In genomic region chr19:37370386-37370879, GRCh38 we compare ENCODE assay signal across 8 cellular contexts. TPM values are rescaled to one million over a fixed set of nuclear protein-coding genes. Genes with fewer than 3 reads are reported as not detected.
DNase-seq lines count a peak whose midpoint lies in the region; ATAC-seq and TF ChIP-seq lines count a peak whose summit lies in the region.
"Not testable (repeated sequence)": the region's sequence is repeated elsewhere in the genome, so short reads cannot be mapped to it uniquely, and the experiment has no call there.

No MANE protein-coding gene starts in this region.

- peaks cover 18 to 21% of the 10 kb centered on the region in 2 donors for H3K9me3 Mint-ChIP-seq in stimulated activated naive CD8-positive, alpha-beta T cell treated with anti-CD3 and anti-CD28 coated beads, Interleukin-15, amount 100 ng/mL, for 72 hours

- peak overlapping the region; percentile 90 to 99 for H3K4me3 Mint-ChIP-seq in stimulated activated naive CD8-positive, alpha-beta T cell treated with anti-CD3 and anti-CD28 coated beads, Interleukin-15, amount 100 ng/mL, for 72 hours

- peaks cover 29% of the 10 kb centered on the region for H3K4me1 ChIP-seq in DND-41 (ENCODE audit: insufficient read depth, low read length)
- not testable (repeated sequence) for H3K4me1 ChIP-seq in Panc1 (ENCODE audit: control insufficient read depth, insufficient read depth, low read length); muscle layer of duodenum (ENCODE audit: control insufficient read depth in 1 of 2, insufficient read depth in 2 of 2, low read length in 2 of 2)
- H3K4me1 ChIP-seq in adrenal gland (replicated peaks in 1 of 2): peaks cover 4 to 13% of the 10 kb centered on the region in 2 donors

- peak overlapping the region; percentile 86 for H2AFZ ChIP-seq in DND-41 (ENCODE audit: low read depth, low read length)

- peak overlapping the region; percentile 71 for H3K27ac ChIP-seq in DND-41 (ENCODE audit: low read length)
- H3K27ac ChIP-seq in Panc1 (ENCODE audit: low read length): peak overlapping the region; percentile 93
- H3K27ac ChIP-seq in adrenal gland: peak overlapping the region in 4 of 5 donors; percentile 57 to 94 (median 87)
- peak overlapping the region; percentile 79 for H3K27ac ChIP-seq in muscle layer of duodenum (ENCODE audit: low read length)

- DNase-seq in DND-41 (peak; percentile 63), adrenal gland (peak in 1 of 7 donors; percentile 69)
- not testable (repeated sequence) for DNase-seq in Panc1 (ENCODE audit: low read depth, low spot score); foreskin fibroblast; stimulated activated naive CD8-positive, alpha-beta T cell treated with anti-CD3 and anti-CD28 coated beads, Interleukin-15, amount 100 ng/mL, for 72 hours

- TF ChIP-seq CTCF in DND-41 (IDR thresholded peaks at IDR 0.05; ENCODE audit: borderline replicate concordance, extremely low read depth, low read length, poor library complexity, severe bottlenecking); Panc1 (IDR thresholded peaks at IDR 0.05); foreskin fibroblast (IDR thresholded peaks at IDR 0.05; ENCODE audit: low read depth, low read length): not testable (repeated sequence)
- TF ChIP-seq CTCF in adrenal gland (IDR thresholded peaks at IDR 0.05): peak in 1 of 6 experiments; percentile 10

- 6 to 15% (median 10%) methylated on average over 13 to 18 of the region's 18 CpGs for WGBS in adrenal gland, 4 donors

- H3K27me3 ChIP-seq in DND-41 (ENCODE audit: insufficient read depth, low read length, poor library complexity); Panc1 (ENCODE audit: control insufficient read depth, insufficient read depth, low read length); adrenal gland; muscle layer of duodenum (ENCODE audit: low read depth, low read length): not testable (repeated sequence)

- H3K9ac ChIP-seq in DND-41 (ENCODE audit: low read depth, low read length): peak overlapping the region; percentile 64

- peak overlapping the region; percentile 94 to 98 for H3K27ac Mint-ChIP-seq in stimulated activated naive CD8-positive, alpha-beta T cell treated with anti-CD3 and anti-CD28 coated beads, Interleukin-15, amount 100 ng/mL, for 72 hours

- TF ChIP-seq POLR2A in adrenal gland (IDR thresholded peaks at IDR 0.05): not testable (repeated sequence)

- not testable (repeated sequence) for H3K27me3 Mint-ChIP-seq in stimulated activated naive CD8-positive, alpha-beta T cell treated with anti-CD3 and anti-CD28 coated beads, Interleukin-15, amount 100 ng/mL, for 72 hours

- BruUV-seq in Panc1 (replicated peaks; lab: Mats Ljungman, UMichigan): TSS peak; percentile 94

- in situ Hi-C loops in Panc1 (cut with HindIII; ENCODE audit: low pct_unique_long_range_greater_than_20kb, low sequenced_read_pairs): not testable (repeated sequence)

- H3K9me3 ChIP-seq in DND-41 (ENCODE audit: insufficient read depth, low read length, severe bottlenecking): peaks cover 16% of the 10 kb centered on the region
- H3K9me3 ChIP-seq in Panc1 (ENCODE audit: control insufficient read depth, insufficient read depth, low read depth, low read length): peaks cover 28% of the 10 kb centered on the region; the same call in 1 of the 2 replicates
- not testable (repeated sequence) for H3K9me3 ChIP-seq in adrenal gland (replicated peaks in 1 of 3)
- H3K9me3 ChIP-seq in muscle layer of duodenum (ENCODE audit: control insufficient read depth in 1 of 2, low read length in 2 of 2): peaks cover 7 to 10% of the 10 kb centered on the region in 2 donors

- H3K36me3 ChIP-seq in DND-41 (ENCODE audit: insufficient read depth, low read length) (peaks cover 26% of the 10 kb centered on the region), muscle layer of duodenum (ENCODE audit: control insufficient read depth in 1 of 2, insufficient read depth in 2 of 2, low read length in 2 of 2) (peaks cover 8 to 19% of the 10 kb centered on the region in 2 donors)
- not testable (repeated sequence) for H3K36me3 ChIP-seq in Panc1 (ENCODE audit: control insufficient read depth, insufficient read depth, low read length); adrenal gland (replicated peaks in 1 of 2)

- POLR2A ChIA-PET in Panc1 (lab: Charles Lee): interaction anchor here (0.5 to 1.0 kb wide), 10 partner anchors 8 to 719 kb away, joined by 3 to 12 read pairs (median 4); partner anchors contain the start of gene WDR87

- H4K20me1 ChIP-seq in DND-41 (ENCODE audit: insufficient read depth, low read length): not testable (repeated sequence)

- H3K4me2 ChIP-seq in DND-41 (ENCODE audit: insufficient read depth, low read length): peak overlapping the region; percentile 69

- H3K4me1 Mint-ChIP-seq in stimulated activated naive CD8-positive, alpha-beta T cell treated with anti-CD3 and anti-CD28 coated beads, Interleukin-15, amount 100 ng/mL, for 72 hours: peaks cover 15% of the 10 kb centered on the region

- H3K79me2 ChIP-seq in DND-41 (ENCODE audit: insufficient read depth, low read length): peaks cover 25% of the 10 kb centered on the region

- peak; percentile 39 for ATAC-seq in DND-41 (ENCODE audit: insufficient read depth, low read depth)
- ATAC-seq in GM21529 (IDR thresholded peaks at IDR 0.05; ENCODE audit: unreplicated experiment): peak; percentile 26
- peak; percentile 29 for ATAC-seq in HG03280 (IDR thresholded peaks at IDR 0.05; ENCODE audit: unreplicated experiment)
- ATAC-seq in Panc1: peak; percentile 31
- ATAC-seq in stimulated activated naive CD8-positive, alpha-beta T cell treated with anti-CD3 and anti-CD28 coated beads, Interleukin-15, amount 100 ng/mL, for 72 hours: peak; percentile 62

- CTCF ChIA-PET in Panc1 (lab: Charles Lee): interaction anchor here (0.7 kb wide), 2 partner anchors 10 to 174 kb away, joined by 3 to 8 read pairs; no protein-coding TSS in a partner anchor

- H3K4me3 ChIP-seq in DND-41 (ENCODE audit: low read depth in 1 of 2, low read length in 2 of 2): peak overlapping the region; percentile 35 to 81; a peak in 3 of 4 replicates
- H3K4me3 ChIP-seq in Panc1 (ENCODE audit: low read depth in 2 of 2, low read length in 2 of 2): peak overlapping the region; percentile 67 to 95
- peak overlapping the region; percentile 22 to 64 (median 41) for H3K4me3 ChIP-seq in adrenal gland
- peak overlapping the region; percentile 87 to 98 for H3K4me3 ChIP-seq in foreskin fibroblast (ENCODE audit: low read depth in 1 of 2, low read length in 2 of 2)
- H3K4me3 ChIP-seq in muscle layer of duodenum (ENCODE audit: low read depth in 1 of 2, low read length in 2 of 2): peak overlapping the region; percentile 68 to 84

- intact Hi-C loops in Panc1 (cut with micrococcal nuclease; ENCODE audit: unreplicated experiment): not testable (repeated sequence)
- intact Hi-C loops in adrenal gland (cut with DNase I): loop anchor here in 1 of 2 donors (10.0 kb wide), 1 partner anchor 46 kb away; no protein-coding TSS in a partner anchor

RNA-seq across cellular contexts. Expression of gene ZNF527, which starts 0.5 kb away (rescaled TPM):
- total RNA-seq in Panc1 (2021; ENCODE audit: unreplicated experiment) (8.9 TPM), adrenal gland (10 to 100 TPM in 2 of 8 donors, 1 to 10 TPM in 6; 1.8 to 11.4 (median 6.9) TPM)
- 3.5 TPM for polyA plus RNA-seq in Panc1 (2012; ENCODE audit: insufficient read length)
- 1 to 10 TPM; 3.0 to 6.3 (median 5.9) TPM for polyA plus RNA-seq in adrenal gland

Comparison
In these comparisons a context has a peak if more than half of its experiments do, and no peak if none do; other contexts are left out.
1. H3K4me3 ChIP-seq: peak in every context shown above with its lines; median percentile 92 in foreskin fibroblast; 81 in Panc1; 76 in muscle layer of duodenum; 58 in DND-41; 41 in adrenal gland.